1 cellular context compared by ENCODE assay signal in the genomic region with DNA sequence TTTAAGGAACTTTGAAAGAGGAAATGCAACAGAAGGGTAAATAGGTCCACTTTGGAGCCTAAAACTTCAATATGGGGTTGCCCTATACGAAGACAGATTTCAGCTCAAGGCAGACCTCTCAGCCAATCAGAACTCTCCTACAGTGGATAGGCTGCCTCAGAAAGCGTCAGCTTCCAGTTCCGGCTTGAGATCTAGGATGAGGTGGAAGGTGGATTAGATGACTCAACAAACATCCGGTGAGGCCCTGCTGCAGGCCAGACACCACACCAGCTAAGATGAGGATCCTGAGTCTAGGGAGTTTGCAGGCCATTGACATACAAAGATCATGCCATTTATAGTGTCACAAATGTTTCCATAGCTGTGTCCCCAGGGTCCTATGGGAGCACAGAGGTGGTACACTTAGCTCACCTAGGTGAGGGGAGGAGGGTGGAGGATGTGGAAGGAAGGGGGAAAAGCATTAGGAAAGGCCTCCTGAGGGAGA.
TF ChIP-seq lines count a peak whose summit lies in the region.

No MANE protein-coding gene starts in this region.

TF ChIP-seq in HepG2, 621 proteins besides CTCF, POLR2A, EP300 and RAD21:
- TF ChIP-seq, protein P1, sequence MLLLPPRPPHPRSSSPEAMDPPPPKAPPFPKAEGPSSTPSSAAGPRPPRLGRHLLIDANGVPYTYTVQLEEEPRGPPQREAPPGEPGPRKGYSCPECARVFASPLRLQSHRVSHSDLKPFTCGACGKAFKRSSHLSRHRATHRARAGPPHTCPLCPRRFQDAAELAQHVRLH (CRISPR knock-in tag; IDR thresholded peaks at IDR 0.05; ENCODE audit: borderline replicate concordance, low read depth): no peak
- TF ChIP-seq GABPA (IDR thresholded peaks at IDR 0.05; ENCODE audit: low read depth, low read length): no peak
- TF ChIP-seq GABPA (CRISPR knock-in tag; IDR thresholded peaks at IDR 0.05; ENCODE audit: low read depth): peak; percentile 63
TF ChIP-seq in HepG2: peak in this region for 1.
